Comparison of ENCODE assay signal across 9 cellular contexts in the genomic region with DNA sequence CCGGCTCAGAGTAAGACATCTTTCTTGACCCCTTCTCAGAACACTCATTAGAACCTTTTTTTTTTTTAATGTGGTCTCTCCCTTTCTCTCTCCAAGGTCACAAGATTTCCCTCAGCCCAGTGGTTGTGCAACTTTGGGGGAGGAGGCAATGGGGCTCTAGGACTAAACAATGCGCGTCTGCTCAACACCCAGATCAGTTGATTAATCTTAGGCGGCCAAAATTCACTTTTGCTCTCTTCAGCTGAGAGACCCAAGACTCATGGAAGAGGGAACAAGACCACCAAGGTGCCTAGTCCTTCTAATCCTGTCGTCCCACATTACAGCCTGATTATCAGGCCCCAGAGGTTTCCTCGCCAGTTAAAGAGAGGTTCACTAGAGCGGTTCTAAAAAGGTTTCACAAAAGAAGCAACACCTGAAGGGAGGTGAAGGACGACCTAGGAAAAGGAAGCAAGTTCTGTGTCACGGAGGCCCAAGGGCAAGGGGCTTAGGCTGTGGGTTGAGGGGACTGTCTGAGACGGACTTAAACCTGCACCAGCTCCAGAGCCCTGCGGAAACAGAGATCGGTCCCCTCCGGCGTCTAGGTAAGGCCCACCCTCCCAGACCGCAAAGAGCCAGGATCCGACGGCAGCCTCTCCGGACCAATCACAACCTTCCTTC. TPM values are rescaled to one million over a fixed set of nuclear protein-coding genes. Genes with fewer than 3 reads are reported as not detected.
DNase-seq lines count a peak whose midpoint lies in the region; ATAC-seq and TF ChIP-seq lines count a peak whose summit lies in the region.
"Had no signal": no experiment of that assay in that cellular context is flagged by ENCODE, and none has a peak within 500 bp of the region (broad histone marks: within the 10 kb centered on the region; RNA-seq: fewer than 3 reads in every experiment).

No MANE protein-coding gene starts in this region.

- H3K23ac ChIP-seq in trophoblast cell (ENCODE audit: low read length) = no peak overlapping the region

- H3K27me3 Mint-ChIP-seq in WTC11 (ENCODE audit: low read depth) = no peaks in the 10 kb centered on the region

- ATAC-seq in HG03103 (IDR thresholded peaks at IDR 0.05; ENCODE audit: low read depth, unreplicated experiment) (peak; percentile 47), WTC11 (peak; percentile 73), gastroesophageal sphincter (peak; percentile 34), GM21367 (IDR thresholded peaks at IDR 0.05; ENCODE audit: unreplicated experiment) (no peak)

- H3K79me1 ChIP-seq in trophoblast cell (ENCODE audit: low read length) = peaks cover 19% of the 10 kb centered on the region

- H2BK5ac ChIP-seq in trophoblast cell (ENCODE audit: low read depth, low read length, poor library complexity) = peak overlapping the region; percentile 77

- H4K12ac ChIP-seq in trophoblast cell (ENCODE audit: low read depth, low read length) = no peak overlapping the region

- 3% methylated on average over 9 of the region's 18 CpGs for WGBS in gastroesophageal sphincter (ENCODE audit: low coverage in 1 of 2), 2 donors
- WGBS in trophoblast cell (ENCODE audit: extremely low coverage, insufficient coverage, insufficient read length) = no CpG with 5 or more reads among the region's 18 CpGs

- H3K4me1 Mint-ChIP-seq in WTC11 = peaks cover 45% of the 10 kb centered on the region

- H3K14ac ChIP-seq in trophoblast cell (ENCODE audit: low read length) = peak overlapping the region; percentile 76

- no peak overlapping the region for H3K9ac ChIP-seq in trophoblast cell (ENCODE audit: low read length)

- TF ChIP-seq CTCF in BE2C (IDR thresholded peaks at IDR 0.05; ENCODE audit: low read depth, low read length) (no peak), WTC11 (IDR thresholded peaks at IDR 0.05) (no peak), gastroesophageal sphincter (IDR thresholded peaks at IDR 0.05) (no peak)

- peak overlapping the region; percentile 21 for H2BK120ac ChIP-seq in trophoblast cell (ENCODE audit: insufficient read depth, low read length, poor library complexity)

- H3K4me2 ChIP-seq in trophoblast cell (ENCODE audit: low read length) = peak overlapping the region; percentile 70

- H3K9me3 ChIP-seq in BE2C (no peaks in the 10 kb centered on the region), gastroesophageal sphincter (no peaks in the 10 kb centered on the region), trophoblast cell (ENCODE audit: insufficient read depth, low read depth, low read length) (peaks cover 5% of the 10 kb centered on the region)

- H4K91ac ChIP-seq in trophoblast cell (ENCODE audit: low read depth, low read length) = peak overlapping the region; percentile 70

- H3K79me2 ChIP-seq in trophoblast cell (ENCODE audit: control insufficient read depth, insufficient read depth, low read length, poor library complexity) = peaks cover 8% of the 10 kb centered on the region

- H3K4ac ChIP-seq in trophoblast cell (ENCODE audit: low read depth, low read length) = no peak overlapping the region

- H2AFZ ChIP-seq in trophoblast cell (ENCODE audit: insufficient read depth, low read length, poor library complexity) = peak overlapping the region; percentile 59

- H3K4me3 Mint-ChIP-seq in WTC11 = peak overlapping the region; percentile 86

- TF ChIP-seq POLR2A in gastroesophageal sphincter (IDR thresholded peaks at IDR 0.05) = peak; percentile 96 to 98

- CTCF ChIA-PET in WTC11 (lab: Charles Lee) = interaction anchor here (0.7 to 3.8 kb wide), 22 partner anchors 9 to 401 kb away, joined by 3 to 39 read pairs (median 4); partner anchors contain the start of genes AAAS, ATP5MC2 and PFDN5

- H3K36me3 ChIP-seq in BE2C = peaks cover 17% of the 10 kb centered on the region
- peaks cover 0 to 22% of the 10 kb centered on the region in 2 donors for H3K36me3 ChIP-seq in gastroesophageal sphincter
- peaks cover 14 to 23% of the 10 kb centered on the region in 2 experiments for H3K36me3 ChIP-seq in trophoblast cell (ENCODE audit: control insufficient read depth in 1 of 2, insufficient read depth in 2 of 2, low read length in 2 of 2)

- H2BK12ac ChIP-seq in trophoblast cell (ENCODE audit: low read length) = no peak overlapping the region

- H2AK5ac ChIP-seq in trophoblast cell (ENCODE audit: low read length) = no peak overlapping the region

- H3K9me3 Mint-ChIP-seq in WTC11 = no peaks in the 10 kb centered on the region

- no peak for TF ChIP-seq EP300 in gastroesophageal sphincter (IDR thresholded peaks at IDR 0.05)

- H3K4me3 ChIP-seq in BE2C (ENCODE audit: low read depth, low read length) (peak overlapping the region; percentile 65), gastroesophageal sphincter (peak overlapping the region; percentile 78 to 87), trophoblast cell (ENCODE audit: low read depth, low read length) (peak overlapping the region; percentile 61)

- peaks cover 9% of the 10 kb centered on the region; the same call in 1 of the 2 replicates for H3K36me3 Mint-ChIP-seq in WTC11

- H3K4me1 ChIP-seq in BE2C (peaks cover 6% of the 10 kb centered on the region), gastroesophageal sphincter (peaks cover 0 to 71% (median 25%) of the 10 kb centered on the region in 3 donors), trophoblast cell (ENCODE audit: control insufficient read depth in 1 of 2, insufficient read depth in 2 of 2, low read length in 2 of 2) (peaks cover 16 to 25% of the 10 kb centered on the region in 2 experiments)

- peak overlapping the region; percentile 94 for H3K27ac Mint-ChIP-seq in WTC11

- peak overlapping the region; percentile 89 for H4K8ac ChIP-seq in trophoblast cell (ENCODE audit: low read depth, low read length)

- DNase-seq in BE2C (no peak), WTC11 (ENCODE audit: low spot score) (no peak), trophoblast cell (peak in 1 of 2 donors; percentile 62), retina (no peak), hippocampal formation (lab: John Stamatoyannopoulos, UW) (no peak)

- H3K27me3 ChIP-seq in BE2C = no peaks in the 10 kb centered on the region
- H3K27me3 ChIP-seq in gastroesophageal sphincter = no peaks in the 10 kb centered on the region
- no peaks in the 10 kb centered on the region for H3K27me3 ChIP-seq in trophoblast cell (ENCODE audit: insufficient read depth, low read length)

- H3K18ac ChIP-seq in trophoblast cell (ENCODE audit: low read length) = no peak overlapping the region

- POLR2A ChIA-PET in WTC11 (lab: Charles Lee) = interaction anchor here (0.6 to 2.0 kb wide), 15 partner anchors 8 to 239 kb away, joined by 3 to 17 read pairs (median 4); partner anchors contain the start of genes AAAS, ATP5MC2 and SP1

- H3K27ac ChIP-seq in gastroesophageal sphincter = peak overlapping the region; percentile 91 to 99 (median 96)
- peak overlapping the region; percentile 77 for H3K27ac ChIP-seq in trophoblast cell (ENCODE audit: low read depth, low read length)

TF ChIP-seq in WTC11, 78 proteins besides CTCF, POLR2A, EP300 and RAD21:
- TF ChIP-seq ZNF416 (CRISPR knock-in tag; IDR thresholded peaks at IDR 0.05) (no peak), FOXJ3 (CRISPR knock-in tag; IDR thresholded peaks at IDR 0.05; ENCODE audit: borderline replicate concordance) (no peak), TEAD1 (CRISPR knock-in tag; IDR thresholded peaks at IDR 0.05) (0 out of 2 replicates have a peak, but pooled peaks have one; percentile 1), ZNF121 (CRISPR knock-in tag; IDR thresholded peaks at IDR 0.05) (0 out of 2 replicates have a peak, but pooled peaks have one; percentile 43)

RNA-seq across cellular contexts. Expression of gene TARBP2, which starts 0.8 kb away (rescaled TPM):
- polyA plus RNA-seq in BE2C (2012; ENCODE audit: insufficient read depth, insufficient read length, low read depth) = 188 TPM
- total RNA-seq in WTC11 (2021) (69.0 to 74.0 TPM (median 69.1 TPM) in 3 replicates), gastroesophageal sphincter (10 to 100 TPM; 12.1 to 19.6 (median 17.4) TPM)
- polyA plus RNA-seq in trophoblast cell (2013) = 27.8 and 29.3 TPM in 2 replicates

RNA-seq across cellular contexts. Expression of gene MAP3K12, which starts 1.0 kb away (rescaled TPM):
- 61.5 TPM for polyA plus RNA-seq in BE2C (2012; ENCODE audit: insufficient read depth, insufficient read length, low read depth)
- total RNA-seq in WTC11 (2021) = 23.6 to 27.9 TPM (median 25.1 TPM) in 3 replicates
- total RNA-seq in gastroesophageal sphincter = 10 to 100 TPM; 14.8 to 41.9 (median 20.3) TPM
- 5.5 and 5.8 TPM in 2 replicates for polyA plus RNA-seq in trophoblast cell (2013)

RNA-seq across cellular contexts. Expression of gene NPFF, which starts 7.0 kb away (rescaled TPM):
- polyA plus RNA-seq in BE2C (2012; ENCODE audit: insufficient read depth, insufficient read length, low read depth) = 4.2 TPM
- 0.57 to 0.80 TPM (median 0.59 TPM) in 3 replicates for total RNA-seq in WTC11 (2021)
- not detected for total RNA-seq in gastroesophageal sphincter
- 0.18 and 0.23 TPM in 2 replicates for polyA plus RNA-seq in trophoblast cell (2013)
- total RNA-seq: subcutaneous adipose tissue had no signal

RNA-seq across cellular contexts. Expression of gene PCBP2, which starts 48.3 kb away (rescaled TPM):
- 985 TPM for polyA plus RNA-seq in BE2C (2012; ENCODE audit: insufficient read depth, insufficient read length, low read depth)
- total RNA-seq in WTC11 (2021) (981 to 1,004 TPM (median 984 TPM) in 3 replicates), gastroesophageal sphincter (100 to 1,000 TPM; 259 to 375 (median 354) TPM)
- 585 and 609 TPM in 2 replicates for polyA plus RNA-seq in trophoblast cell (2013)

RNA-seq across cellular contexts. Expression of gene PRR13, which starts 58.7 kb away (rescaled TPM):
- 99.5 TPM for polyA plus RNA-seq in BE2C (2012; ENCODE audit: insufficient read depth, insufficient read length, low read depth)
- total RNA-seq in WTC11 (2021) (150 to 187 TPM (median 155 TPM) in 3 replicates), gastroesophageal sphincter (10 to 100 TPM; 54.2 to 73.2 (median 69.6) TPM)
- 229 and 234 TPM in 2 replicates for polyA plus RNA-seq in trophoblast cell (2013)
